ENCODE assay signal across 2 cellular contexts in the genomic region with DNA sequence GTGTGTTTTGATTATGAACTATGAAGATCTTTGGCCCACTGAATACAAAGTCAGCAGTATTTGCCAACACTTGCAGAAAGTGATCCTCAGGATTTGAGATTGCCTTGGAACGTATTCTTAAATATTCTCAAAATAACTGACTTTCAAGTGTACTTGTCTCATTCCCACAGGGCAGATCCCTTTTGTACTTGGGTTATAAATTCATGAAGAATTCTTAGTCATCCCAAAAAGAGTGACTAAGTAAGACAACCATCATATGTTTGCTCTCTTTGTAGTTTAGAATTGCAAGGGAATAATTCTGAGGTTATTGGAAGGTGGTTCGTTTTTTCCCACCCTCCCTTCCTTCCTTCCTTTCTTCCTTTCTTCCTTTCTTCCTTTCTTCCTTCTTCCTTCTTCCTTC.
TF ChIP-seq lines count a peak whose summit lies in the region.

No MANE protein-coding gene starts in this region.

TF ChIP-seq in HepG2, 621 proteins besides CTCF, POLR2A, EP300 and RAD21:
- 0 out of 2 replicates have a peak, but pooled peaks have one; percentile 8 for TF ChIP-seq MAFF (IDR thresholded peaks at IDR 0.05; ENCODE audit: low read depth, low read length)
- peak; percentile 40 to 55; a peak in 1 of 4 replicates for TF ChIP-seq MAFK (conservative IDR thresholded peaks at IDR 0.05 in 1 of 2, IDR thresholded peaks at IDR 0.05 in 1 of 2; ENCODE audit: low read length in 2 of 2)
- no peak for TF ChIP-seq BORCS8-MEF2B (CRISPR knock-in tag; IDR thresholded peaks at IDR 0.05)

TF ChIP-seq in K562, 482 proteins besides CTCF, POLR2A, EP300 and RAD21:
- TF ChIP-seq, protein P1, sequence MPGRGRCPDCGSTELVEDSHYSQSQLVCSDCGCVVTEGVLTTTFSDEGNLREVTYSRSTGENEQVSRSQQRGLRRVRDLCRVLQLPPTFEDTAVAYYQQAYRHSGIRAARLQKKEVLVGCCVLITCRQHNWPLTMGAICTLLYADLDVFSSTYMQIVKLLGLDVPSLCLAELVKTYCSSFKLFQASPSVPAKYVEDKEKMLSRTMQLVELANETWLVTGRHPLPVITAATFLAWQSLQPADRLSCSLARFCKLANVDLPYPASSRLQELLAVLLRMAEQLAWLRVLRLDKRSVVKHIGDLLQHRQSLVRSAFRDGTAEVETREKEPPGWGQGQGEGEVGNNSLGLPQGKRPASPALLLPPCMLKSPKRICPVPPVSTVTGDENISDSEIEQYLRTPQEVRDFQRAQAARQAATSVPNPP (IDR thresholded peaks at IDR 0.05; ENCODE audit: borderline replicate concordance, insufficient read depth, insufficient read length): no peak
- TF ChIP-seq CHD4 (IDR thresholded peaks at IDR 0.05; ENCODE audit: insufficient read depth, insufficient replicate concordance, low read depth, low read length, poor library complexity, severe bottlenecking): no peak
- 0 out of 2 replicates have a peak, but pooled peaks have one; percentile 3 for TF ChIP-seq ZNF316 (IDR thresholded peaks at IDR 0.05)
- no peak for TF ChIP-seq TAF15 (IDR thresholded peaks at IDR 0.05; ENCODE audit: low read depth, low read length)
- no peak for TF ChIP-seq RHOXF2B (CRISPR knock-in tag; conservative IDR thresholded peaks at IDR 0.05)
